ENCODE assay signal across 29 cellular contexts in genomic region chr11:118545533-118545932, GRCh38. TPM values are rescaled to one million over a fixed set of nuclear protein-coding genes. Genes with fewer than 3 reads are reported as not detected.
"Had no signal": no experiment of that assay in that cellular context is flagged by ENCODE, and none has a peak within 500 bp of the region (broad histone marks: within the 10 kb centered on the region; RNA-seq: fewer than 3 reads in every experiment).

No MANE protein-coding gene starts in this region.

- DNase-seq: islet precursor cell; left ventricle myocardium superior; lower lobe of right lung; mammary epithelial cell; mesenchymal stem cell; naive B cell; nucleus accumbens; pancreas; retina; right cardiac atrium; sigmoid colon; small intestine; spleen; stimulated activated CD4-positive, alpha-beta T cell treated with anti-CD3 and anti-CD28 coated beads, Interleukin-4, amount 100 ng/mL, for 24 hours; stimulated activated naive CD4-positive, alpha-beta T cell; trophoblast cell; upper lobe of right lung; uterus had no signal

- H3K27me3 ChIP-seq: hepatocyte, pancreas, sigmoid colon, spleen, suprapubic skin, tibial artery, upper lobe of right lung, uterus had no signal

- H3K36me3 ChIP-seq: prostate gland, uterus had no signal

- FAIRE-seq: pancreas, small intestine had no signal

- H3K27ac Mint-ChIP-seq: mesothelial cell of epicardium; natural killer cell treated with Interleukin-12 subunit alpha and Interleukin-12 subunit beta and Interleukin-15 and Interleukin-18, amount 100 ng/mL, for 72 hours; stimulated activated effector memory CD8-positive, alpha-beta T cell treated with anti-CD3 and anti-CD28 coated beads, Interleukin-12 subunit alpha, Interleukin-12 subunit beta, amount 100 ng/mL, for 72 hours; stimulated activated naive CD8-positive, alpha-beta T cell treated with anti-CD3 and anti-CD28 coated beads, Interleukin-15, Interleukin-2, amounts not matched to agents 100 ng/mL and 50 ng/mL, for 24 hours had no signal

- H3K4me3 ChIP-seq: hepatocyte, lower lobe of right lung, pancreas, prostate gland, sigmoid colon, spleen, suprapubic skin, thoracic aorta, tibial artery, upper lobe of right lung, uterus had no signal

- H3K4me3 Mint-ChIP-seq: mesothelial cell of epicardium; naive B cell; natural killer cell treated with Interleukin-12 subunit alpha and Interleukin-12 subunit beta and Interleukin-15 and Interleukin-18, amount 100 ng/mL, for 72 hours; neural crest cell; stimulated activated effector memory CD8-positive, alpha-beta T cell treated with anti-CD3 and anti-CD28 coated beads, Interleukin-12 subunit alpha, Interleukin-12 subunit beta, amount 100 ng/mL, for 72 hours; stimulated activated naive CD8-positive, alpha-beta T cell treated with anti-CD3 and anti-CD28 coated beads, Interleukin-15, Interleukin-2, amounts not matched to agents 100 ng/mL and 50 ng/mL, for 24 hours had no signal

- H2AFZ ChIP-seq: hepatocyte had no signal

- H3K27ac ChIP-seq: hepatocyte, lower lobe of right lung, pancreas, prostate gland, sigmoid colon, spleen, suprapubic skin, thoracic aorta, tibial artery, upper lobe of right lung, uterus had no signal

- ATAC-seq: left ventricle myocardium superior; lower lobe of right lung; natural killer cell treated with Interleukin-12 subunit alpha and Interleukin-12 subunit beta and Interleukin-15 and Interleukin-18, amount 100 ng/mL, for 72 hours; pancreas; right cardiac atrium; stimulated activated effector memory CD8-positive, alpha-beta T cell treated with anti-CD3 and anti-CD28 coated beads, Interleukin-12 subunit alpha, Interleukin-12 subunit beta, amount 100 ng/mL, for 72 hours; upper lobe of right lung had no signal

- H3K4me2 ChIP-seq: hepatocyte had no signal

- H3K36me3 Mint-ChIP-seq: natural killer cell treated with Interleukin-12 subunit alpha and Interleukin-12 subunit beta and Interleukin-15 and Interleukin-18, amount 100 ng/mL, for 72 hours had no signal

- H3K4me1 Mint-ChIP-seq: mesothelial cell of epicardium; naive B cell; neural crest cell; stimulated activated effector memory CD8-positive, alpha-beta T cell treated with anti-CD3 and anti-CD28 coated beads, Interleukin-12 subunit alpha, Interleukin-12 subunit beta, amount 100 ng/mL, for 72 hours had no signal

- H3K27me3 Mint-ChIP-seq: naive B cell; natural killer cell treated with Interleukin-12 subunit alpha and Interleukin-12 subunit beta and Interleukin-15 and Interleukin-18, amount 100 ng/mL, for 72 hours; stimulated activated naive CD8-positive, alpha-beta T cell treated with anti-CD3 and anti-CD28 coated beads, Interleukin-15, Interleukin-2, amounts not matched to agents 100 ng/mL and 50 ng/mL, for 24 hours had no signal

- H3K4me1 ChIP-seq: lower lobe of right lung, pancreas, prostate gland, sigmoid colon, spleen, suprapubic skin, tibial artery, upper lobe of right lung, uterus had no signal

- H3K9me3 ChIP-seq: lower lobe of right lung, pancreas, prostate gland, sigmoid colon, spleen, suprapubic skin, thoracic aorta, tibial artery, upper lobe of right lung, uterus had no signal

- H3K79me2 ChIP-seq: hepatocyte had no signal

RNA-seq across cellular contexts. Expression of gene TTC36, which starts 18.3 kb away (rescaled TPM):
- total RNA-seq: mononuclear cell had no signal
- polyA plus RNA-seq: mammary epithelial cell had no signal
